ENCODE assay signal across 6 cellular contexts in genomic region chr3:174480767-174481166, GRCh38.
"Had no signal": no experiment of that assay in that cellular context is flagged by ENCODE, and none has a peak within 500 bp of the region (broad histone marks: within the 10 kb centered on the region; RNA-seq: fewer than 3 reads in every experiment).

No MANE protein-coding gene starts in this region.

- DNase-seq: GM23248, GOT3, H7, H9, HCEC 1CT, HFFc6 had no signal
